10 cellular contexts compared by ENCODE assay signal in genomic region chr9:2229109-2229733, GRCh38.
A peak's percentile ranks its signal among the peaks of the same experiment; 100 is the strongest.
DNase-seq lines count a peak whose midpoint lies in the region; ATAC-seq, FAIRE-seq and TF ChIP-seq lines count a peak whose summit lies in the region.
"Had no signal": no experiment of that assay in that cellular context is flagged by ENCODE, and none has a peak within 500 bp of the region (broad histone marks: within the 10 kb centered on the region; RNA-seq: fewer than 3 reads in every experiment).

No MANE protein-coding gene starts in this region.

- no peak for TF ChIP-seq RAD21 in H1 (IDR thresholded peaks at IDR 0.05 in 1 of 2, conservative IDR thresholded peaks at IDR 0.05 in 1 of 2; ENCODE audit: low read depth in 2 of 2, low read length in 2 of 2)

- no peak overlapping the region for H2AK5ac ChIP-seq in H1 (ENCODE audit: low read depth, low read length)

- peak; percentile 87 for ATAC-seq in GM21367 (IDR thresholded peaks at IDR 0.05; ENCODE audit: unreplicated experiment)
- ATAC-seq in HG03460 (IDR thresholded peaks at IDR 0.05; ENCODE audit: unreplicated experiment): peak; percentile 79
- no peak for ATAC-seq in GM21528 (IDR thresholded peaks at IDR 0.05; ENCODE audit: low FRiP score, unreplicated experiment)

- H2AFZ ChIP-seq in H1 (ENCODE audit: low read length): no peak overlapping the region

- no peak overlapping the region for H4K5ac ChIP-seq in H1 (ENCODE audit: insufficient read length, low read depth, low read length)

- no peak for FAIRE-seq in H1 (lab: Jason Lieb, UNC)

- H3K23ac ChIP-seq in H1 (ENCODE audit: insufficient read length): no peak overlapping the region

- peaks cover 2% of the 10 kb centered on the region; the same call in 1 of the 2 replicates for H3K23me2 ChIP-seq in H1 (ENCODE audit: low read depth, low read length)

- no peaks in the 10 kb centered on the region for H3K79me2 ChIP-seq in H1 (ENCODE audit: control insufficient read depth in 1 of 2, insufficient read depth in 2 of 2, low read length in 2 of 2)

- no peak overlapping the region for H3K27ac ChIP-seq in H1 (ENCODE audit: low read depth, low read length)

- H2BK20ac ChIP-seq in H1 (ENCODE audit: low read length): peak overlapping the region; percentile 9

- no peak overlapping the region for H3K4me3 ChIP-seq in H1 (ENCODE audit: extremely low read depth in 1 of 4, insufficient read depth in 2 of 4, low read depth in 3 of 4, low read length in 4 of 4)

- no peak overlapping the region for H3K14ac ChIP-seq in H1 (ENCODE audit: insufficient read length)

- no peaks in the 10 kb centered on the region for H3K27me3 ChIP-seq in H1 (replicated peaks in 1 of 4; ENCODE audit: control insufficient read depth in 3 of 4, extremely low read depth in 1 of 4, insufficient read depth in 3 of 4, low read length in 3 of 4)

- H3K4me1 ChIP-seq in H1 (replicated peaks in 1 of 4; ENCODE audit: control insufficient read depth in 3 of 4, insufficient read depth in 4 of 4, low read length in 3 of 4): no peaks in the 10 kb centered on the region

- CTCF ChIA-PET in H1 (lab: Charles Lee; ENCODE audit: partially characterized antibody): interaction anchor here (0.7 to 7.3 kb wide), 20 partner anchors 11 to 431 kb away, joined by 3 to 48 read pairs (median 4); no protein-coding TSS in a partner anchor

- peak overlapping the region; percentile 83; the same call in 1 of the 2 replicates for H2BK12ac ChIP-seq in H1 (ENCODE audit: low read depth, low read length)

- H3K56ac ChIP-seq in H1 (replicated peaks; ENCODE audit: insufficient read length, low read depth, low read length): no peak overlapping the region

- H3K79me1 ChIP-seq in H1 (ENCODE audit: low read depth, low read length): no peaks in the 10 kb centered on the region; the same call in 1 of the 2 replicates

- DNase-seq in AML-193 (lab: John Stamatoyannopoulos, UW) (peak; percentile 19 to 37), H1 (ENCODE audit: low read depth in 1 of 2, low spot score in 2 of 2) (no peak), middle frontal gyrus (ENCODE audit: extremely low spot score, low spot score) (no peak), DMS 273 treated with DMSO at 0.1 percent for 48 hours (lab: John Stamatoyannopoulos, UW) (no peak), KG1 (lab: John Stamatoyannopoulos, UW) (no peak)
- DNase-seq: activated B cell treated with CpG ODN at 0.5 μM for 24 hours, NCI-H1436 had no signal

- no peaks in the 10 kb centered on the region for H4K20me1 ChIP-seq in H1 (replicated peaks in 1 of 2; ENCODE audit: control insufficient read depth in 1 of 2, insufficient read depth in 2 of 2, low read length in 2 of 2)

- H3K18ac ChIP-seq in H1 (ENCODE audit: extremely low read depth, low read length): peak overlapping the region; percentile 72; the same call in 1 of the 2 replicates

- no peaks in the 10 kb centered on the region for H3K36me3 ChIP-seq in H1 (ENCODE audit: control insufficient read depth in 2 of 4, insufficient read depth in 4 of 4, low read length in 3 of 4)

- H2BK120ac ChIP-seq in H1 (replicated peaks; ENCODE audit: low read depth, low read length): peak overlapping the region; percentile 57

- peaks cover 0 to 2% of the 10 kb centered on the region in 2 experiments; a peak in 1 of 4 replicates for H3K9me3 ChIP-seq in H1 (ENCODE audit: insufficient read depth in 2 of 2, low read depth in 1 of 2, low read length in 1 of 2)

- no peak for TF ChIP-seq EP300 in H1 (IDR thresholded peaks at IDR 0.05; ENCODE audit: borderline replicate concordance in 1 of 2, low read depth in 2 of 2, low read length in 2 of 2)

- no peak overlapping the region for H4K91ac ChIP-seq in H1 (replicated peaks; ENCODE audit: insufficient read length, low read length)

- no peak overlapping the region for H4K8ac ChIP-seq in H1 (ENCODE audit: extremely low read depth, insufficient read depth, low read length)

- H3K4me2 ChIP-seq in H1 (ENCODE audit: insufficient read depth in 1 of 2, low read depth in 2 of 2, low read length in 2 of 2): no peak overlapping the region

- no peak overlapping the region for H3K9ac ChIP-seq in H1 (replicated peaks in 1 of 4; ENCODE audit: extremely low read depth in 1 of 4, low read depth in 3 of 4, low read length in 3 of 4)

- TF ChIP-seq CTCF in H1 (IDR thresholded peaks at IDR 0.05; ENCODE audit: control extremely low read depth in 1 of 3, insufficient read depth in 1 of 3, low read depth in 1 of 3, low read length in 3 of 3): no peak

- H3K4ac ChIP-seq in H1 (replicated peaks; ENCODE audit: insufficient read length, low read depth, low read length): no peak overlapping the region

- H2BK15ac ChIP-seq in H1 (ENCODE audit: low read length): no peak overlapping the region

- 91% methylated on average over 3 of the region's 3 CpGs; no CpG with 5 or more reads in 1 of the 2 experiments for WGBS in H1 (ENCODE audit: extremely low coverage in 1 of 2, insufficient coverage in 1 of 2, insufficient read length in 1 of 2, insufficient replicate concordance in 2 of 2, low coverage in 1 of 2, low lambda C conversion rate in 2 of 2, missing lambda C conversion rate in 1 of 2), 2 experiments

- no peak overlapping the region for H2BK5ac ChIP-seq in H1 (ENCODE audit: low read depth, low read length)

- POLR2A ChIA-PET in H1 (lab: Charles Lee; ENCODE audit: partially characterized antibody): interaction anchor here (0.9 to 1.2 kb wide), 2 partner anchors 14 to 28 kb away, joined by 3 to 4 read pairs; no protein-coding TSS in a partner anchor

- TF ChIP-seq POLR2A in H1 (IDR thresholded peaks at IDR 0.05; ENCODE audit: control extremely low read depth in 1 of 2, low read depth in 2 of 2, low read length in 2 of 2): no peak

TF ChIP-seq in H1, 55 proteins besides CTCF, POLR2A, EP300 and RAD21 (continues in another document):
- TF ChIP-seq SP1 (IDR thresholded peaks at IDR 0.05; ENCODE audit: low read depth, low read length) (no peak), CHD7 (IDR thresholded peaks at IDR 0.05; ENCODE audit: insufficient replicate concordance, low read length) (no peak)

Comparison
In these comparisons a context has a peak if more than half of its experiments do, and no peak if none do; other contexts are left out.
1. DNase-seq: peak in AML-193 (2 of 2); none in H1 (0 of 2), middle frontal gyrus (single experiment), DMS 273 treated with DMSO at 0.1 percent for 48 hours (single experiment) and KG1 (single experiment).